8 cellular contexts compared by ENCODE assay signal in the genomic region with DNA sequence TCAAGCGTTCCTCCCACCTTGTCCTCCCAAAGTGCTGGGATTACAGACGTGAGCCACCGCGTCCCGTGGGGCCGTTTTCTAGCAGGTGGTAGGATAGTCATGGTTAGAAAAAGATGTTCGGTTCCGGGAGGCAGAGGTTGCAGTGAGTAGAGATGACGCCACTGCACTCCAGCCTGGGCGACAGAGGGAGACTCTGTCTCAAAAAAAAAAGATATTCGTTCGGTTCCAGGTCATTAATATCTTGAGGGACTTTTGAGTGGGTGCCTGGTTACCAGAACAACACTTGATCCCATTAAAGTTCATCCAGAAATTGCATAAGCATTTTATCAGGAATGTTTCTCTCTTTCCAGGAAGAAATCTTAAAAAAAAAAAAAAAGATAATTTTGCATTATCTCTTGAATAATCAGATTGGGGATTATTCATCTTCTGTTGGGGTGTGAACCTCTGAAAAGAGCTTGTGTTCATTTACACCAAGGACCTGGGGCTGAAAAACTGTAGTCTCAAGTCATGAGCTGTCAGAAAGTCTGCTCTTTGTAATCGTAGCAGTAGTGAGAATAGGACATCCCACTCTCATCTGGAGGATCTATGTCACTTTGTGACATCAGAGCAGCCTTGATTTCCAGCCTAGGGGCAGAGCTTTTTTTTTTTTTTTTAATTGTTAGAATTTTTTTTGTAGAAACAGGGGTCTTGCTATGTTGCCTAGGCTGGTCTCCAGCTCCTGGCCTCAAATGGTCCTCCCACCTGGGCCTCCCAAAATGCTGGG. TPM values are rescaled to one million over a fixed set of nuclear protein-coding genes. Genes with fewer than 3 reads are reported as not detected.
DNase-seq lines count a peak whose midpoint lies in the region; ATAC-seq and TF ChIP-seq lines count a peak whose summit lies in the region.

No MANE protein-coding gene starts in this region.

- intact Hi-C loops in activated B cell treated with CpG ODN at 0.5 μM for 24 hours (cut with micrococcal nuclease) (loop anchor here (2.0 kb wide), 1 partner anchor 23 kb away; the partner anchor contains the start of gene PHLDB3), lower lobe of right lung (cut with DNase I) (no loop called here)
- intact Hi-C loops in CD4-positive, alpha-beta memory T cell (cut with micrococcal nuclease) = loop anchor here (2.0 kb wide), 1 partner anchor 67 kb away; no protein-coding TSS in a partner anchor

- DNase-seq in HT-29 (ENCODE audit: low spot score) (peak; percentile 20), activated B cell treated with CpG ODN at 0.5 μM for 24 hours (no peak), lower lobe of right lung (no peak), Kasumi-1 (lab: John Stamatoyannopoulos, UW) (no peak), GM19240 (ENCODE audit: insufficient read length, low spot score) (no peak)
- no peak for DNase-seq in CD4-positive, alpha-beta memory T cell
- no peak for DNase-seq in effector memory CD4-positive, alpha-beta T cell

- H3K27me3 Mint-ChIP-seq in activated B cell treated with CpG ODN at 0.5 μM for 24 hours = no peaks in the 10 kb centered on the region
- no peaks in the 10 kb centered on the region for H3K27me3 Mint-ChIP-seq in CD4-positive, alpha-beta memory T cell

- no peaks in the 10 kb centered on the region for H3K9me3 Mint-ChIP-seq in activated B cell treated with CpG ODN at 0.5 μM for 24 hours
- peaks cover 0 to 1% (median 0%) of the 10 kb centered on the region in 8 donors for H3K9me3 Mint-ChIP-seq in CD4-positive, alpha-beta memory T cell

- POLR2A ChIA-PET in activated B cell treated with CpG ODN at 0.5 μM for 24 hours (lab: Charles Lee) = interaction anchor here (0.7 to 0.9 kb wide), 3 partner anchors 24 to 1540 kb away, joined by 3 to 5 read pairs (median 4); partner anchors contain the start of gene PHLDB3
- POLR2A ChIA-PET in CD4-positive, alpha-beta memory T cell (lab: Charles Lee; ENCODE audit: partially characterized antibody) = interaction anchor here (0.6 to 4.5 kb wide), 12 partner anchors 9 to 217 kb away, joined by 3 to 33 read pairs (median 4); partner anchors contain the start of gene XRCC1

- TF ChIP-seq CTCF in 22Rv1 (IDR thresholded peaks at IDR 0.05) (no peak), activated B cell treated with CpG ODN at 0.5 μM for 24 hours (IDR thresholded peaks at IDR 0.05) (no peak), lower lobe of right lung (IDR thresholded peaks at IDR 0.05) (no peak)

- H3K4me3 Mint-ChIP-seq in activated B cell treated with CpG ODN at 0.5 μM for 24 hours = peak overlapping the region; percentile 28
- H3K4me3 Mint-ChIP-seq in CD4-positive, alpha-beta memory T cell = peak overlapping the region in 2 of 8 donors; percentile 31 to 32

- peaks cover 43% of the 10 kb centered on the region for H3K4me1 ChIP-seq in lower lobe of right lung
- peaks cover 34% of the 10 kb centered on the region for H3K4me1 ChIP-seq in CD4-positive, alpha-beta memory T cell (ENCODE audit: insufficient read depth, low read length)
- peaks cover 27% of the 10 kb centered on the region for H3K4me1 ChIP-seq in effector memory CD4-positive, alpha-beta T cell (ENCODE audit: control insufficient read depth, insufficient read depth, low read length, poor library complexity, severe bottlenecking)

- no peak overlapping the region for H3K27ac Mint-ChIP-seq in activated B cell treated with CpG ODN at 0.5 μM for 24 hours
- peak overlapping the region in 1 of 7 donors; percentile 77 for H3K27ac Mint-ChIP-seq in CD4-positive, alpha-beta memory T cell

- no peaks in the 10 kb centered on the region for H3K36me3 ChIP-seq in lower lobe of right lung
- H3K36me3 ChIP-seq in CD4-positive, alpha-beta memory T cell (ENCODE audit: insufficient read depth, low read length) = no peaks in the 10 kb centered on the region
- H3K36me3 ChIP-seq in effector memory CD4-positive, alpha-beta T cell (ENCODE audit: control insufficient read depth, insufficient read depth, low read length) = no peaks in the 10 kb centered on the region

- H3K9me3 ChIP-seq in lower lobe of right lung = no peaks in the 10 kb centered on the region
- H3K9me3 ChIP-seq in CD4-positive, alpha-beta memory T cell (ENCODE audit: control insufficient read depth in 1 of 2, low read length in 2 of 2) = no peaks in the 10 kb centered on the region
- no peaks in the 10 kb centered on the region for H3K9me3 ChIP-seq in effector memory CD4-positive, alpha-beta T cell (ENCODE audit: control insufficient read depth, low read length)

- peak overlapping the region; percentile 72 for H3K4me3 ChIP-seq in lower lobe of right lung
- no peak overlapping the region for H3K4me3 ChIP-seq in CD4-positive, alpha-beta memory T cell (ENCODE audit: low read length in 2 of 2)
- no peak overlapping the region for H3K4me3 ChIP-seq in effector memory CD4-positive, alpha-beta T cell (ENCODE audit: insufficient read depth, low read depth, low read length, poor library complexity, severe bottlenecking)

- ATAC-seq in activated B cell treated with CpG ODN at 0.5 μM for 24 hours (ENCODE audit: low read depth) (no peak), lower lobe of right lung (peak in 1 of 2 donors; percentile 59)

- H3K27ac ChIP-seq in 22Rv1 (peak overlapping the region; percentile 63), lower lobe of right lung (peak overlapping the region; percentile 82)
- H3K27ac ChIP-seq in CD4-positive, alpha-beta memory T cell (ENCODE audit: low read depth, low read length) = no peak overlapping the region
- H3K27ac ChIP-seq in effector memory CD4-positive, alpha-beta T cell (ENCODE audit: insufficient read depth, low read length, poor library complexity, severe bottlenecking) = no peak overlapping the region

- H3K36me3 Mint-ChIP-seq in activated B cell treated with CpG ODN at 0.5 μM for 24 hours (ENCODE audit: low read depth) = no peaks in the 10 kb centered on the region
- H3K36me3 Mint-ChIP-seq in CD4-positive, alpha-beta memory T cell = peaks cover 0 to 8% of the 10 kb centered on the region in 2 donors

- H3K27me3 ChIP-seq in lower lobe of right lung (ENCODE audit: low read depth) = no peaks in the 10 kb centered on the region
- H3K27me3 ChIP-seq in CD4-positive, alpha-beta memory T cell (ENCODE audit: insufficient read depth, low read length) = no peaks in the 10 kb centered on the region
- H3K27me3 ChIP-seq in effector memory CD4-positive, alpha-beta T cell (replicated peaks; ENCODE audit: control insufficient read depth, insufficient read depth, low read length, poor library complexity, severe bottlenecking) = no peaks in the 10 kb centered on the region

- CTCF ChIA-PET in activated B cell treated with CpG ODN at 0.5 μM for 24 hours (lab: Charles Lee) = interaction anchor here (0.7 to 8.4 kb wide), 5 partner anchors 8 to 81 kb away, joined by 3 to 61 read pairs (median 3); partner anchors contain the start of gene IRGQ
- CTCF ChIA-PET in CD4-positive, alpha-beta memory T cell (lab: Charles Lee; ENCODE audit: partially characterized antibody) = interaction anchor here (1.8 to 21.6 kb wide), 4 partner anchors 9 to 89 kb away, joined by 10 to 835 read pairs (median 28); partner anchors contain the start of gene IRGQ

- peaks cover 33% of the 10 kb centered on the region for H3K4me1 Mint-ChIP-seq in activated B cell treated with CpG ODN at 0.5 μM for 24 hours
- H3K4me1 Mint-ChIP-seq in CD4-positive, alpha-beta memory T cell = peaks cover 21 to 41% (median 26%) of the 10 kb centered on the region in 4 donors

RNA-seq across cellular contexts. Expression of gene ETHE1, which starts 1.0 kb away (rescaled TPM):
- total RNA-seq in HT-29 (2014; rRNA removed; shearing (Covaris generic)) = 179 and 190 TPM in 2 replicates
- total RNA-seq in activated B cell treated with CpG ODN at 0.5 μM for 24 hours (16.3 and 16.7 TPM in 2 replicates), lower lobe of right lung (47.4 TPM)
- total RNA-seq in CD4-positive, alpha-beta memory T cell = 10 to 100 TPM; 23.9 to 29.1 TPM
- 10 to 100 TPM; 79.1 to 80.7 TPM for polyA plus RNA-seq in CD4-positive, alpha-beta memory T cell

RNA-seq across cellular contexts. Expression of gene ZNF575, which starts 4.9 kb away (rescaled TPM):
- total RNA-seq in HT-29 (2014; rRNA removed; shearing (Covaris generic)) = 0.08 TPM in 2 replicates
- total RNA-seq in activated B cell treated with CpG ODN at 0.5 μM for 24 hours (1.9 and 3.4 TPM in 2 replicates), lower lobe of right lung (2.8 TPM)
- total RNA-seq in CD4-positive, alpha-beta memory T cell = 10 to 100 TPM; 11.0 to 11.8 TPM
- 1 to 10 TPM; 2.1 to 3.6 TPM for polyA plus RNA-seq in CD4-positive, alpha-beta memory T cell

RNA-seq across cellular contexts. Expression of gene PHLDB3, which starts 23.5 kb away (rescaled TPM):
- total RNA-seq in HT-29 (2014; rRNA removed; shearing (Covaris generic)) = 45.7 and 52.4 TPM in 2 replicates
- 32.2 and 34.5 TPM in 2 replicates for total RNA-seq in activated B cell treated with CpG ODN at 0.5 μM for 24 hours
- total RNA-seq in lower lobe of right lung = 7.8 TPM
- 10 to 100 TPM; 36.9 to 47.3 TPM for total RNA-seq in CD4-positive, alpha-beta memory T cell
- polyA plus RNA-seq in CD4-positive, alpha-beta memory T cell = 1 to 10 TPM; 1.3 to 5.5 TPM

RNA-seq across cellular contexts. Expression of gene XRCC1, which starts 47.3 kb away (rescaled TPM):
- 59.7 and 60.1 TPM in 2 replicates for total RNA-seq in HT-29 (2014; rRNA removed; shearing (Covaris generic))
- 31.9 and 34.5 TPM in 2 replicates for total RNA-seq in activated B cell treated with CpG ODN at 0.5 μM for 24 hours
- 26.9 TPM for total RNA-seq in lower lobe of right lung
- 10 to 100 TPM; 33.4 to 41.0 TPM for total RNA-seq in CD4-positive, alpha-beta memory T cell
- polyA plus RNA-seq in CD4-positive, alpha-beta memory T cell = 10 to 100 TPM; 16.3 to 29.1 TPM

RNA-seq across cellular contexts. Expression of gene PINLYP, which starts 47.6 kb away (rescaled TPM):
- total RNA-seq in HT-29 (2014; rRNA removed; shearing (Covaris generic)) = 0.03 TPM in 1 of 2 replicates, not detected in the other
- total RNA-seq in activated B cell treated with CpG ODN at 0.5 μM for 24 hours (1.9 and 2.1 TPM in 2 replicates), lower lobe of right lung (5.8 TPM)
- under 1 TPM; 0.33 to 0.84 TPM for total RNA-seq in CD4-positive, alpha-beta memory T cell
- polyA plus RNA-seq in CD4-positive, alpha-beta memory T cell = 1 to 10 TPM in 1 of 2 donors, not detected in 1; 1.3 TPM

Comparison
In these comparisons a context has a peak if more than half of its experiments do, and no peak if none do; other contexts are left out.
1. H3K27ac ChIP-seq: peak in 22Rv1 (single experiment) and lower lobe of right lung (single experiment); none in CD4-positive, alpha-beta memory T cell (single experiment) and effector memory CD4-positive, alpha-beta T cell (single experiment).